ENCODE assay signal across 20 cellular contexts in genomic region chr6:135592276-135592675, GRCh38.
"Had no signal": no experiment of that assay in that cellular context is flagged by ENCODE, and none has a peak within 500 bp of the region (broad histone marks: within the 10 kb centered on the region; RNA-seq: fewer than 3 reads in every experiment).

No MANE protein-coding gene starts in this region.

- H3K9me3 ChIP-seq: adrenal gland, mucosa of descending colon, suprapubic skin, transverse colon, uterus had no signal

- DNase-seq: activated CD4-positive, alpha-beta T cell treated with anti-CD3 and anti-CD28 coated beads, Interleukin-2, amount 10 ng/mL, durations not matched to agents 7 days and 5 days; activated CD4-positive, CD25-positive, alpha-beta regulatory T cell; activated CD8-positive, alpha-beta T cell treated with anti-CD3 and anti-CD28 coated beads, Interleukin-2, amount 10 ng/mL, durations not matched to agents 7 days and 5 days; activated effector memory CD4-positive, alpha-beta T cell treated with Interleukin-2 at 50 U/mL for 16 hours; activated naive CD4-positive, alpha-beta T cell treated with anti-CD3 and anti-CD28 coated beads, Interleukin-2, amount 50 U/mL, for 16 hours; activated T-cell treated with anti-CD3 and anti-CD28 coated beads, Interleukin-2, amount 50 U/mL, for 24 hours; adrenal gland; caudate nucleus; endodermal cell; left cardiac atrium; mesenchymal stem cell; mucosa of descending colon; naive B cell; stimulated activated CD4-positive, alpha-beta T cell treated with anti-CD3 and anti-CD28 coated beads, Interleukin-2, amount 100 ng/mL, for 24 hours; stimulated activated naive CD4-positive, alpha-beta T cell treated with Interleukin-2 at 50 U/mL for 16 hours; T-helper 9 cell; transverse colon; uterus had no signal

- H3K27ac ChIP-seq: adrenal gland, epithelial cell of prostate, suprapubic skin, transverse colon, uterus had no signal

- H3K36me3 ChIP-seq: adrenal gland, suprapubic skin, transverse colon, uterus had no signal

- H3K4me3 ChIP-seq: adrenal gland, mucosa of descending colon, suprapubic skin, transverse colon, uterus had no signal

- ATAC-seq: activated CD8-positive, alpha-beta T cell treated with anti-CD3 and anti-CD28 coated beads, Interleukin-2, amount 10 ng/mL, durations not matched to agents 7 days and 5 days; left cardiac atrium; mucosa of descending colon had no signal
